ENCODE assay signal across 8 cellular contexts in the genomic region with DNA sequence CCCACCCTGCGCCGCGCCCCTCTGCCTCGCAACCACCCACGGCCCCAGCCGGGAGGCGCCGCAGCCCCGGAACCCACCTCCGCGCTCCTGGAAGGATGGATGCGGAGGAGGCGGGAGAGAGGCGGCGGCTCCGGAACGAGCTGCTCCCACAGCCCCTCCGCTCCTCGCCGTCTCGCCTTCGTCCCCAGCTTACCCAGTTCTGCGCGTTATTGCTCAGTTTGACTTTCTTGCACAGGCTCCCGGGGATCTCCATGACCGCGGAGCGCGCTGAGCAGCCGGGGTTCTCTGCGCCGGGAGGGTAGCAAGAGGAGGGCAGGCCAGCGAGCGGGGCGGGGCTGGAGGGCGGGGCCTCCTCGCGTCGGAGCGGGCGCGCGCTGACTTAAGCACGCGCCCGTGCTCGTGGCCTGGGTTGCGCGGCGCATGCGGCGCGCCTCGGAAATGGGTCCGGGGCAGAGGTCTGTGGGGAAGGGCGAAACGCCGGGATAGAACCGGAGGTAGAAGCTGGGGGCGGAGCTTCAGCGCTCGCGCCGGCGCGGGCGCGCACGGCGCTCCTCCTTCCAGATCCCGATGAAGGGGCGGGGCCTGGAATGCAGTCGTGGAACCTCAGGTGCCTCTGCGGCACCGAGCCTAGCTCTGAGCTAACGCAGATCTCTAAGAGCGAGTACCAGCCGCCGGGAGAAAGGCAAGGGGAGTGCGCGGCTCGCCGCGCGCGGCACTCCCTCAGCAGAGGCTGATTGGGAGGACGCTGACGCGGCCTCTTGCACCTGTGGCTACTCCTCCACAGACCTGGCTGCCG. TPM values are rescaled to one million over a fixed set of nuclear protein-coding genes. Genes with fewer than 3 reads are reported as not detected.
DNase-seq lines count a peak whose midpoint lies in the region; ATAC-seq and TF ChIP-seq lines count a peak whose summit lies in the region.

A gene (minus strand): TSS at position 308 of the 796 bp plus-strand sequence. CDS start 55 bp downstream, at position 253.

- no peaks in the 10 kb centered on the region for H3K9me3 Mint-ChIP-seq in activated naive CD8-positive, alpha-beta T cell (ENCODE audit: low read depth)

- peak; percentile 84 for ATAC-seq in HG02678 (IDR thresholded peaks at IDR 0.05; ENCODE audit: unreplicated experiment)
- ATAC-seq in omental fat pad (ENCODE audit: low FRiP score), result peak; percentile 98

- peak; percentile 85 for DNase-seq in GM12864 (ENCODE audit: low read depth)
- peak; percentile 88 for DNase-seq in NCI-H1105 treated with DMSO at 0.1 percent for 48 hours (lab: John Stamatoyannopoulos, UW)
- DNase-seq in SKM-1 treated with dmso at 0.1 percent for 144 hours (lab: John Stamatoyannopoulos, UW; ENCODE audit: unreplicated experiment), result peak; percentile 89
- DNase-seq in glomerular visceral epithelial cell (ENCODE audit: extremely low spot score), result peak; percentile 99
- DNase-seq in omental fat pad (ENCODE audit: low spot score), result peak; percentile 71

- peaks cover 34% of the 10 kb centered on the region for H3K4me1 Mint-ChIP-seq in activated naive CD8-positive, alpha-beta T cell (ENCODE audit: low read depth)

- peak within 1 kb of the TSS; percentile 97 for H3K4me3 ChIP-seq in GM12864 (ENCODE audit: low read depth, low read length)

- no peaks in the 10 kb centered on the region for H3K27me3 Mint-ChIP-seq in activated naive CD8-positive, alpha-beta T cell

- H3K27ac ChIP-seq in temporal lobe (ENCODE audit: low read depth, low read length), result peak within 1 kb of the TSS; percentile 84

- H3K36me3 Mint-ChIP-seq in activated naive CD8-positive, alpha-beta T cell, result no peaks in the 10 kb centered on the region

- peak within 1 kb of the TSS; percentile 93 for H3K4me3 Mint-ChIP-seq in activated naive CD8-positive, alpha-beta T cell

- peak within 1 kb of the TSS; percentile 94 for H3K27ac Mint-ChIP-seq in activated naive CD8-positive, alpha-beta T cell

- TF ChIP-seq CTCF in GM12864 (IDR thresholded peaks at IDR 0.05; ENCODE audit: low read depth, low read length, missing control alignments) (no peak), omental fat pad (IDR thresholded peaks at IDR 0.05) (no peak)

RNA-seq across cellular contexts. Expression of the gene that starts here (rescaled TPM):
- total RNA-seq in omental fat pad, result 10 to 100 TPM; 29.4 to 41.5 (median 37.6) TPM
- total RNA-seq in temporal lobe, result 81.4 TPM

Comparison
In these comparisons a context has a peak if more than half of its experiments do, and no peak if none do; other contexts are left out.
1. Peak in every context shown above with its lines: DNase-seq, ATAC-seq, H3K4me3 ChIP-seq and H3K27ac ChIP-seq.